Comparison of ENCODE assay signal across 8 cellular contexts in genomic region chr10:79445708-79446450, GRCh38. TPM values are rescaled to one million over a fixed set of nuclear protein-coding genes. Genes with fewer than 3 reads are reported as not detected.
A peak's percentile ranks its signal among the peaks of the same experiment; 100 is the strongest.
DNase-seq lines count a peak whose midpoint lies in the region; ATAC-seq and TF ChIP-seq lines count a peak whose summit lies in the region.

No MANE protein-coding gene starts in this region.

- peaks cover 7% of the 10 kb centered on the region; the same call in 1 of the 2 replicates for H3K4me1 ChIP-seq in H9 (ENCODE audit: insufficient read depth, low read length)

- WGBS in H9 (ENCODE audit: extremely low coverage, insufficient read length, low lambda C conversion rate), result no CpG with 5 or more reads among the region's 48 CpGs

- peak overlapping the region; percentile 70 for H3K18ac ChIP-seq in H9 (ENCODE audit: insufficient read length, low read depth, low read length)

- no peak overlapping the region for H2BK5ac ChIP-seq in H9 (ENCODE audit: insufficient read length, low read length)

- peaks cover 22% of the 10 kb centered on the region for H3K23me2 ChIP-seq in H9 (ENCODE audit: insufficient read length, low read depth, low read length, poor library complexity, severe bottlenecking)

- H3T11ph ChIP-seq in H9 (ENCODE audit: low read length), result no peak overlapping the region

- no peaks in the 10 kb centered on the region for H4K20me1 ChIP-seq in H9 (ENCODE audit: control insufficient read depth, insufficient read depth, insufficient read length)

- H3K14ac ChIP-seq in H9 (ENCODE audit: insufficient read depth, low read length), result no peak overlapping the region

- DNase-seq in EH (ENCODE audit: low read depth) (peak; percentile 99), H9 (peak; percentile 99), M059J (ENCODE audit: low read depth) (peak; percentile 98), SHP77 treated with DMSO at 0.1 percent for 48 hours (lab: John Stamatoyannopoulos, UW) (peak; percentile 37), activated gamma-delta T cell treated with Interleukin-2 at 50 U/mL for 16 hours (peak; percentile 95), fibroblast of villous mesenchyme (ENCODE audit: low read depth) (peak; percentile 99), nephron progenitor cell (peak; percentile 98)
- peak; percentile 93 for DNase-seq in stimulated activated naive CD8-positive, alpha-beta T cell treated with anti-CD3 and anti-CD28 coated beads, Interleukin-15, Interleukin-2, amounts not matched to agents 100 U/mL and 50 U/mL, for 24 hours

- no peak overlapping the region for H2AK5ac ChIP-seq in H9 (ENCODE audit: insufficient read length, low read length)

- no peaks in the 10 kb centered on the region for H3K79me2 ChIP-seq in H9 (ENCODE audit: insufficient read depth, low read length)

- H3K27me3 ChIP-seq in H9 (ENCODE audit: insufficient read depth, low read length), result peaks cover 9% of the 10 kb centered on the region; the same call in 1 of the 2 replicates

- no peak overlapping the region for H2BK20ac ChIP-seq in H9 (ENCODE audit: low read depth, low read length, poor library complexity, severe bottlenecking)

- H3K4me3 ChIP-seq in fibroblast of villous mesenchyme (ENCODE audit: low read depth, low read length), result peak overlapping the region; percentile 57

- no peak overlapping the region for H4K91ac ChIP-seq in H9 (ENCODE audit: insufficient read length, low read depth, low read length)

- no peak overlapping the region for H4K5ac ChIP-seq in H9 (ENCODE audit: insufficient read length, low read depth, low read length)

- no peak overlapping the region for H2BK15ac ChIP-seq in H9 (ENCODE audit: low read depth, low read length)

- H3K23ac ChIP-seq in H9 (ENCODE audit: insufficient read length, low read depth, low read length), result no peak overlapping the region

- H2BK120ac ChIP-seq in H9 (ENCODE audit: low read depth, low read length, poor library complexity, severe bottlenecking), result no peak overlapping the region

- peaks cover 31 to 35% of the 10 kb centered on the region in 2 experiments for H3K4me1 Mint-ChIP-seq in H9
- H3K4me1 Mint-ChIP-seq in nephron progenitor cell, result peaks cover 80% of the 10 kb centered on the region

- peak overlapping the region; percentile 76 to 88 for H3K4me3 Mint-ChIP-seq in H9
- peak overlapping the region; percentile 83 for H3K4me3 Mint-ChIP-seq in nephron progenitor cell

- H3K9ac ChIP-seq in H9 (ENCODE audit: extremely low read depth, insufficient read length, low read length), result no peak overlapping the region

- no peaks in the 10 kb centered on the region; a peak in 2 of 7 replicates for H3K36me3 Mint-ChIP-seq in H9 (ENCODE audit: insufficient read depth in 1 of 3, low read depth in 3 of 3)
- H3K36me3 Mint-ChIP-seq in nephron progenitor cell (ENCODE audit: low read depth), result no peaks in the 10 kb centered on the region

- H3K27ac Mint-ChIP-seq in H9 (peak overlapping the region in 2 of 3 experiments; percentile 82 to 86; a peak in 4 of 7 replicates), nephron progenitor cell (peak overlapping the region; percentile 97)

- H3K27me3 Mint-ChIP-seq in H9 (ENCODE audit: low read depth) (peaks cover 60% of the 10 kb centered on the region), nephron progenitor cell (ENCODE audit: low read depth, poor library complexity) (peaks cover 18% of the 10 kb centered on the region)

- H2BK12ac ChIP-seq in H9 (ENCODE audit: insufficient read length, low read depth, low read length), result no peak overlapping the region

- no peaks in the 10 kb centered on the region for H3K9me3 ChIP-seq in H9 (ENCODE audit: control insufficient read depth, low read depth, low read length)

- no peak for TF ChIP-seq CTCF in H9 (conservative IDR thresholded peaks at IDR 0.05)
- no peak for TF ChIP-seq CTCF in fibroblast of villous mesenchyme (IDR thresholded peaks at IDR 0.05; ENCODE audit: insufficient read depth, low read depth, low read length)
- no peak for TF ChIP-seq CTCF in nephron progenitor cell (IDR thresholded peaks at IDR 0.05)

- H3K27ac ChIP-seq in H9 (ENCODE audit: insufficient read length, low read depth, low read length), result no peak overlapping the region

- peak; percentile 98 for ATAC-seq in stimulated activated naive CD8-positive, alpha-beta T cell treated with anti-CD3 and anti-CD28 coated beads, Interleukin-15, Interleukin-2, amounts not matched to agents 100 U/mL and 50 U/mL, for 24 hours

- H3K4me2 ChIP-seq in H9 (ENCODE audit: insufficient read depth, insufficient read length, low read length), result peak overlapping the region; percentile 100

- H3K4ac ChIP-seq in H9 (ENCODE audit: low read depth, low read length), result no peak overlapping the region

- H4K8ac ChIP-seq in H9 (replicated peaks; ENCODE audit: insufficient read length, low read depth, low read length), result no peak overlapping the region

- H2AFZ ChIP-seq in H9 (ENCODE audit: low read length), result peak overlapping the region; percentile 40

- H3K79me1 ChIP-seq in H9 (ENCODE audit: insufficient read depth, low read depth, low read length, poor library complexity, severe bottlenecking), result no peaks in the 10 kb centered on the region

- peaks cover 0 to 2% of the 10 kb centered on the region in 2 experiments; a peak in 1 of 5 replicates for H3K9me3 Mint-ChIP-seq in H9
- no peaks in the 10 kb centered on the region for H3K9me3 Mint-ChIP-seq in nephron progenitor cell

- H3K56ac ChIP-seq in H9 (ENCODE audit: insufficient read length, low read depth, low read length), result no peak overlapping the region

RNA-seq across cellular contexts. Expression of gene ZCCHC24, which starts 0.5 kb away (rescaled TPM):
- total RNA-seq in H9 (2021) (3.5 and 3.8 TPM in 2 replicates), fibroblast of villous mesenchyme (28.7 and 36.7 TPM in 2 replicates)
- total RNA-seq in M059J (2014; rRNA removed; shearing (Covaris generic)), result 9.8 and 18.2 TPM in 2 replicates

Comparison
In these comparisons a context has a peak if more than half of its experiments do, and no peak if none do; other contexts are left out.
1. DNase-seq: peak in every context shown above with its lines; median percentile 99 in EH; 99 in H9; 99 in fibroblast of villous mesenchyme; 98 in M059J; 98 in nephron progenitor cell; 95 in activated gamma-delta T cell treated with Interleukin-2 at 50 U/mL for 16 hours; 93 in stimulated activated naive CD8-positive, alpha-beta T cell treated with anti-CD3 and anti-CD28 coated beads, Interleukin-15, Interleukin-2, amounts not matched to agents 100 U/mL and 50 U/mL, for 24 hours; 37 in SHP77 treated with DMSO at 0.1 percent for 48 hours.